In genomic region chr16:67451704-67452435, GRCh38 we compare ENCODE assay signal across 1 cellular context.
TF ChIP-seq lines count a peak whose summit lies in the region.

No MANE protein-coding gene starts in this region.

TF ChIP-seq in WTC11, 78 proteins besides CTCF, POLR2A, EP300 and RAD21 (continued from another document):
- TF ChIP-seq, protein P1, sequence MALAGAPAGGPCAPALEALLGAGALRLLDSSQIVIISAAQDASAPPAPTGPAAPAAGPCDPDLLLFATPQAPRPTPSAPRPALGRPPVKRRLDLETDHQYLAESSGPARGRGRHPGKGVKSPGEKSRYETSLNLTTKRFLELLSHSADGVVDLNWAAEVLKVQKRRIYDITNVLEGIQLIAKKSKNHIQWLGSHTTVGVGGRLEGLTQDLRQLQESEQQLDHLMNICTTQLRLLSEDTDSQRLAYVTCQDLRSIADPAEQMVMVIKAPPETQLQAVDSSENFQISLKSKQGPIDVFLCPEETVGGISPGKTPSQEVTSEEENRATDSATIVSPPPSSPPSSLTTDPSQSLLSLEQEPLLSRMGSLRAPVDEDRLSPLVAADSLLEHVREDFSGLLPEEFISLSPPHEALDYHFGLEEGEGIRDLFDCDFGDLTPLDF (CRISPR knock-in tag; IDR thresholded peaks at IDR 0.05), result no peak
- TF ChIP-seq, protein P2, sequence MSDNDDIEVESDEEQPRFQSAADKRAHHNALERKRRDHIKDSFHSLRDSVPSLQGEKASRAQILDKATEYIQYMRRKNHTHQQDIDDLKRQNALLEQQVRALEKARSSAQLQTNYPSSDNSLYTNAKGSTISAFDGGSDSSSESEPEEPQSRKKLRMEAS (CRISPR knock-in tag; IDR thresholded peaks at IDR 0.05), result no peak
- TF ChIP-seq ZNF671 (CRISPR knock-in tag; IDR thresholded peaks at IDR 0.05) (no peak), CREB1 (CRISPR knock-in tag; IDR thresholded peaks at IDR 0.05) (no peak), ZNF396 (CRISPR knock-in tag; IDR thresholded peaks at IDR 0.05; ENCODE audit: borderline replicate concordance) (no peak), ZNF121 (CRISPR knock-in tag; IDR thresholded peaks at IDR 0.05) (no peak), NR1H2 (CRISPR knock-in tag; IDR thresholded peaks at IDR 0.05) (no peak), CDX4 (CRISPR knock-in tag; IDR thresholded peaks at IDR 0.05; ENCODE audit: borderline replicate concordance) (no peak), TCF7 (CRISPR knock-in tag; IDR thresholded peaks at IDR 0.05; ENCODE audit: low read depth) (no peak), ZNF416 (CRISPR knock-in tag; IDR thresholded peaks at IDR 0.05) (no peak), OVOL2 (CRISPR knock-in tag; IDR thresholded peaks at IDR 0.05; ENCODE audit: borderline replicate concordance) (no peak)
- TF ChIP-seq, protein P3, sequence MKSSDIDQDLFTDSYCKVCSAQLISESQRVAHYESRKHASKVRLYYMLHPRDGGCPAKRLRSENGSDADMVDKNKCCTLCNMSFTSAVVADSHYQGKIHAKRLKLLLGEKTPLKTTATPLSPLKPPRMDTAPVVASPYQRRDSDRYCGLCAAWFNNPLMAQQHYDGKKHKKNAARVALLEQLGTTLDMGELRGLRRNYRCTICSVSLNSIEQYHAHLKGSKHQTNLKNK (CRISPR knock-in tag; IDR thresholded peaks at IDR 0.05), result no peak
- TF ChIP-seq, protein P4, sequence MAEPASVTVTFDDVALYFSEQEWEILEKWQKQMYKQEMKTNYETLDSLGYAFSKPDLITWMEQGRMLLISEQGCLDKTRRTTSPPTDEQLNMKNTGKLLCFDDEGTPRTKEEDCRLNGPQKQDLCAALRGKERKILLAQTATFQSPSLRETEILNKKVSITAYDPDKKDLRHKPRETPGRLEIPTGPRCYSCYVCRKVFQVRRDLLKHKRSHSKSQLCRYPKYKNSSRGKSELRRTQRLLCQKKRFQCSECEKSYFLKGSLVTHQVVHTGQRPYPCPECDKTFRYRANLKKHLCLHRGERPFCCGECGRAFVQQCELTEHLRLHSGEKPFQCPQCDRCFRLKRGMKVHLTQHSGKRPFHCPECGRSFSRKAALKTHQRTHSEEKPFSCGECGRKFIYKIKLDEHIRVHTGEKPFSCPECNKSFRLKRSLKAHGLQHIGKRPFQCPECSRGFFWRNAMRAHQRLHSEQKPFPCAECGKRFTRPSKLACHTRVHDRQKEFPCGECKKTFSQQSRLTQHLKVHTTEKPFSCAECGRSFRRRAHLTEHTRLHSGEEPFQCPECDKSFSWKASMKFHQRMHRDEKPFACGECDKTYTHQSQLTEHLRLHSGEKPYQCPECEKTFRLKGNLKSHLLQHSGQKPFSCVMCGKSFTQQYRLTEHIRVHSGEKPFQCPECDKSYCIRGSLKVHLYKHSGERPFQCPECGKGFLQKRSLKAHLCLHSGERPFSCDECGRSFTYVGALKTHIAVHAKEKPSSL (CRISPR knock-in tag; conservative IDR thresholded peaks at IDR 0.05), result no peak
- TF ChIP-seq, protein P5, sequence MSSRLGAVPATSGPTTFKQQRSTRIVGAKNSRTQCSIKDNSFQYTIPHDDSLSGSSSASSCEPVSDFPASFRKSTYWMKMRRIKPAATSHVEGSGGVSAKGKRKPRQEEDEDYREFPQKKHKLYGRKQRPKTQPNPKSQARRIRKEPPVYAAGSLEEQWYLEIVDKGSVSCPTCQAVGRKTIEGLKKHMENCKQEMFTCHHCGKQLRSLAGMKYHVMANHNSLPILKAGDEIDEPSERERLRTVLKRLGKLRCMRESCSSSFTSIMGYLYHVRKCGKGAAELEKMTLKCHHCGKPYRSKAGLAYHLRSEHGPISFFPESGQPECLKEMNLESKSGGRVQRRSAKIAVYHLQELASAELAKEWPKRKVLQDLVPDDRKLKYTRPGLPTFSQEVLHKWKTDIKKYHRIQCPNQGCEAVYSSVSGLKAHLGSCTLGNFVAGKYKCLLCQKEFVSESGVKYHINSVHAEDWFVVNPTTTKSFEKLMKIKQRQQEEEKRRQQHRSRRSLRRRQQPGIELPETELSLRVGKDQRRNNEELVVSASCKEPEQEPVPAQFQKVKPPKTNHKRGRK (CRISPR knock-in tag; IDR thresholded peaks at IDR 0.05; ENCODE audit: borderline replicate concordance), result no peak
